Comparison of ENCODE assay signal across 9 cellular contexts in the genomic region with DNA sequence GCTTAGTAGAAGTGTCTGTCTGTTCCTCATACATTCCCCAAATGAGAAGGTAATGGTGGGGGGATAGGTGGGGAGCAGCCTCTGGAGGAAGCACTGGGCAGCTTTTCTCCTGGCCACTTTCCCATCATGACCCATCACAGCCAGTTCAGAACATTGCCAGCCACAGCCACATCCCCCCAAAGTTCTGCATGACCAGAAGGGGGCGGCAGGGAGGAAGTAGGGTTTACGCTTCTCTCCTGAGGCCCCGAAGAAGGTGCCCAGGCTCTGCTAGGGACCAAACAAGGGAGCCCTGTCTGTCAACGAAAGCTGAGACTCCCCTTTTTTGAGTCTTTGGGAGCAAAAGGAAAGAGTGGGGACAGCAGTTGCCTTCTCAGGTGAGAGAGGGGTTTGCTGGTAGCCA. TPM values are rescaled to one million over a fixed set of nuclear protein-coding genes. Genes with fewer than 3 reads are reported as not detected.
DNase-seq lines count a peak whose midpoint lies in the region; ATAC-seq and TF ChIP-seq lines count a peak whose summit lies in the region.
"Had no signal": no experiment of that assay in that cellular context is flagged by ENCODE, and none has a peak within 500 bp of the region (broad histone marks: within the 10 kb centered on the region; RNA-seq: fewer than 3 reads in every experiment).

No MANE protein-coding gene starts in this region.

- H3K36me3 Mint-ChIP-seq in CD4-positive, alpha-beta T cell (ENCODE audit: low read depth): no peaks in the 10 kb centered on the region
- H3K36me3 Mint-ChIP-seq: activated naive CD4-positive, alpha-beta T cell treated with anti-CD3 and anti-CD28 coated beads, Interleukin-2, amount 50 U/mL, for 24 hours had no signal

- no peak overlapping the region for H2AFZ ChIP-seq in SU-DHL-6 (ENCODE audit: low read depth, low read length, severe bottlenecking)

- no peaks in the 10 kb centered on the region for H3K9me2 ChIP-seq in SU-DHL-6 (replicated peaks; ENCODE audit: insufficient read depth, low read length)

- H3K4me3 ChIP-seq in SU-DHL-6 (ENCODE audit: insufficient read depth, low read length, poor library complexity, severe bottlenecking): no peak overlapping the region
- no peak overlapping the region for H3K4me3 ChIP-seq in fibroblast of villous mesenchyme (ENCODE audit: low read depth, low read length)

- no peaks in the 10 kb centered on the region for H3K36me3 ChIP-seq in SU-DHL-6 (ENCODE audit: low read length)

- no peaks in the 10 kb centered on the region for H4K20me1 ChIP-seq in SU-DHL-6 (ENCODE audit: low read depth, low read length)

- no peak for ATAC-seq in CD4-positive, alpha-beta T cell (ENCODE audit: poor library complexity)
- no peak for ATAC-seq in HG02870 (IDR thresholded peaks at IDR 0.05; ENCODE audit: unreplicated experiment)

- POLR2A ChIA-PET in CD4-positive, alpha-beta T cell (lab: Charles Lee): no interaction called here

- no peaks in the 10 kb centered on the region for H3K27me3 ChIP-seq in SU-DHL-6 (ENCODE audit: low read length)
- H3K27me3 ChIP-seq in CD4-positive, alpha-beta T cell (ENCODE audit: control insufficient read depth, insufficient read depth, low read length): peaks cover 53% of the 10 kb centered on the region

- H3K27me3 Mint-ChIP-seq in CD4-positive, alpha-beta T cell: peaks cover 83% of the 10 kb centered on the region

- no peaks in the 10 kb centered on the region for H3F3A ChIP-seq in SU-DHL-6 (ENCODE audit: insufficient read depth)

- H3K27ac ChIP-seq in 22Rv1: no peak overlapping the region
- H3K27ac ChIP-seq in SU-DHL-6 (ENCODE audit: low read depth, low read length): no peak overlapping the region
- no peak overlapping the region for H3K27ac ChIP-seq in CD4-positive, alpha-beta T cell (ENCODE audit: low read depth, low read length)

- TF ChIP-seq CTCF in 22Rv1 (IDR thresholded peaks at IDR 0.05) (peak; percentile 33), SU-DHL-6 (IDR thresholded peaks at IDR 0.05; ENCODE audit: insufficient read depth, low read length, poor library complexity, severe bottlenecking) (peak; percentile 42), fibroblast of villous mesenchyme (IDR thresholded peaks at IDR 0.05; ENCODE audit: insufficient read depth, low read depth, low read length) (peak; percentile 43)
- no peak for TF ChIP-seq CTCF in CD4-positive, alpha-beta T cell (IDR thresholded peaks at IDR 0.05)

- DNase-seq in ELR (ENCODE audit: low read depth): peak; percentile 20
- no peak for DNase-seq in fibroblast of villous mesenchyme (ENCODE audit: low read depth)
- DNase-seq in hippocampal formation (lab: John Stamatoyannopoulos, UW): no peak
- DNase-seq in MV-4-11 (lab: John Stamatoyannopoulos, UW): no peak
- no peak for DNase-seq in CD4-positive, alpha-beta T cell

- H3K27ac Mint-ChIP-seq in CD4-positive, alpha-beta T cell: no peak overlapping the region
- H3K27ac Mint-ChIP-seq: activated naive CD4-positive, alpha-beta T cell treated with anti-CD3 and anti-CD28 coated beads, Interleukin-2, amount 50 U/mL, for 24 hours had no signal

- intact Hi-C loops in CD4-positive, alpha-beta T cell (cut with DNase I, micrococcal nuclease): no loop called here

- H3K9me3 Mint-ChIP-seq in CD4-positive, alpha-beta T cell: no peaks in the 10 kb centered on the region
- H3K9me3 Mint-ChIP-seq: activated naive CD4-positive, alpha-beta T cell treated with anti-CD3 and anti-CD28 coated beads, Interleukin-2, amount 50 U/mL, for 24 hours had no signal

- no peak overlapping the region for H3K4me2 ChIP-seq in SU-DHL-6 (ENCODE audit: low read depth, low read length, poor library complexity, severe bottlenecking)

- H3K4me1 Mint-ChIP-seq in CD4-positive, alpha-beta T cell (ENCODE audit: low read depth): peaks cover 18% of the 10 kb centered on the region

- no peaks in the 10 kb centered on the region for H3K79me2 ChIP-seq in SU-DHL-6 (ENCODE audit: insufficient read depth, low read length)

- no peak overlapping the region for H3K9ac ChIP-seq in SU-DHL-6 (ENCODE audit: low read length)

- H3K4me3 Mint-ChIP-seq in CD4-positive, alpha-beta T cell: no peak overlapping the region
- H3K4me3 Mint-ChIP-seq: activated naive CD4-positive, alpha-beta T cell treated with anti-CD3 and anti-CD28 coated beads, Interleukin-2, amount 50 U/mL, for 24 hours had no signal

- CTCF ChIA-PET in CD4-positive, alpha-beta T cell (lab: Charles Lee): no interaction called here

- no peaks in the 10 kb centered on the region for H3K9me3 ChIP-seq in SU-DHL-6 (ENCODE audit: insufficient read depth, low read length)
- no peaks in the 10 kb centered on the region for H3K9me3 ChIP-seq in CD4-positive, alpha-beta T cell (ENCODE audit: control insufficient read depth, low read length)

RNA-seq across cellular contexts. Expression of gene IGFBP5, which starts 7.7 kb away (rescaled TPM):
- total RNA-seq in fibroblast of villous mesenchyme: 644 and 754 TPM in 2 replicates
- not detected for total RNA-seq in CD4-positive, alpha-beta T cell

RNA-seq across cellular contexts. Expression of gene IGFBP2, which starts 54.4 kb away (rescaled TPM):
- total RNA-seq in fibroblast of villous mesenchyme: 15.5 and 18.4 TPM in 2 replicates
- not detected for total RNA-seq in CD4-positive, alpha-beta T cell

Comparison
In these comparisons a context has a peak if more than half of its experiments do, and no peak if none do; other contexts are left out.
1. RNA of gene IGFBP5, which starts 7.7 kb away (total RNA-seq): 644 to 754 TPM in fibroblast of villous mesenchyme; not detected in CD4-positive, alpha-beta T cell; every median in the first group is over 100 times any median in the second.
2. RNA of gene IGFBP2, which starts 54.4 kb away (total RNA-seq): 15.5 to 18.4 TPM in fibroblast of villous mesenchyme; not detected in CD4-positive, alpha-beta T cell; every median in the first group is over 10 times any median in the second.